In genomic region chr1:224258351-224258750, GRCh38 we compare ENCODE assay signal across 25 cellular contexts.
DNase-seq lines count a peak whose midpoint lies in the region; ATAC-seq, FAIRE-seq and TF ChIP-seq lines count a peak whose summit lies in the region.
"Had no signal": no experiment of that assay in that cellular context is flagged by ENCODE, and none has a peak within 500 bp of the region (broad histone marks: within the 10 kb centered on the region; RNA-seq: fewer than 3 reads in every experiment).

No MANE protein-coding gene starts in this region.

- CTCF ChIA-PET in SK-N-SH (lab: Yijun Ruan, JAX) = no interaction called here

- no peak overlapping the region for H3K27ac ChIP-seq in SK-N-SH (ENCODE audit: low read depth in 2 of 2, low read length in 1 of 2)
- H3K27ac ChIP-seq in brain microvascular endothelial cell = no peak overlapping the region
- H3K27ac ChIP-seq: 22Rv1, A549, BLaER1 had no signal

- H3K4me3 ChIP-seq in SK-N-SH (ENCODE audit: low read depth in 2 of 2, low read length in 1 of 2) (no peak overlapping the region), brain microvascular endothelial cell (ENCODE audit: low read depth, low read length) (no peak overlapping the region)
- H3K4me3 ChIP-seq: A549, BLaER1, GM12878 had no signal

- DNase-seq in SK-N-SH (no peak), brain microvascular endothelial cell (no peak)
- DNase-seq: BE2C; C1 segment of cervical spinal cord; CD4-positive, alpha-beta memory T cell; CD4-positive, CD25-positive, alpha-beta regulatory T cell; CD8-positive, alpha-beta memory T cell; COR-L47; DMS 273 treated with DMSO at 0.1 percent for 48 hours; DMS153; DMS53; DMS79; DND-41; EL; GDM1 had no signal

- peak; percentile 69 for FAIRE-seq in TTC549 (lab: Jason Lieb, UNC)
- FAIRE-seq: A549, GM12878, GM12892, GM18507, GM19239 had no signal

- H3K27me3 ChIP-seq in SK-N-SH (ENCODE audit: insufficient read depth) (no peaks in the 10 kb centered on the region), brain microvascular endothelial cell (replicated peaks) (no peaks in the 10 kb centered on the region)
- H3K27me3 ChIP-seq: BE2C, BLaER1 had no signal

- no peak for TF ChIP-seq EP300 in SK-N-SH (IDR thresholded peaks at IDR 0.05; ENCODE audit: borderline replicate concordance in 1 of 2, low read depth in 1 of 2, low read length in 1 of 2)

- no peaks in the 10 kb centered on the region for H3K9me3 ChIP-seq in SK-N-SH
- H3K9me3 ChIP-seq: A549, BE2C, BLaER1 had no signal

- H3K36me3 ChIP-seq in SK-N-SH (replicated peaks in 1 of 2; ENCODE audit: control insufficient read depth in 1 of 2, insufficient read depth in 2 of 2, low read length in 1 of 2) = peaks cover 0 to 27% of the 10 kb centered on the region in 2 experiments
- no peaks in the 10 kb centered on the region for H3K36me3 ChIP-seq in brain microvascular endothelial cell (replicated peaks)
- H3K36me3 ChIP-seq: BE2C had no signal

- 93% methylated on average over 1 of the region's 1 CpG for WGBS in SK-N-SH (ENCODE audit: low lambda C conversion rate)

- H3K4me1 ChIP-seq in SK-N-SH (ENCODE audit: control insufficient read depth in 1 of 2, insufficient read depth in 2 of 2, low read depth in 1 of 2, low read length in 1 of 2) = no peaks in the 10 kb centered on the region
- H3K4me1 ChIP-seq: A549, BE2C had no signal

- no peak overlapping the region for H3K4me2 ChIP-seq in SK-N-SH
- H3K4me2 ChIP-seq: A549, BLaER1 had no signal

- H3K9me2 ChIP-seq in SK-N-SH = no peaks in the 10 kb centered on the region

- no peak overlapping the region for H2AFZ ChIP-seq in SK-N-SH (ENCODE audit: low read depth)

- H4K20me1 ChIP-seq in SK-N-SH (ENCODE audit: insufficient read depth) = no peaks in the 10 kb centered on the region
- H4K20me1 ChIP-seq: BLaER1 had no signal

- POLR2A ChIA-PET in SK-N-SH (lab: Yijun Ruan, JAX) = no interaction called here

- in situ Hi-C loops in brain microvascular endothelial cell (cut with HindIII; ENCODE audit: low pct_ligation_motif_present, low sequenced_read_pairs) = no loop called here

- TF ChIP-seq CTCF in SK-N-SH (IDR thresholded peaks at IDR 0.05) (no peak), brain microvascular endothelial cell (IDR thresholded peaks at IDR 0.05; ENCODE audit: low read depth, low read length, missing control alignments) (no peak)

- no peak for TF ChIP-seq RAD21 in SK-N-SH (IDR thresholded peaks at IDR 0.05; ENCODE audit: low read length)

- H3F3A ChIP-seq in SK-N-SH (replicated peaks; ENCODE audit: insufficient read depth) = peaks cover 8% of the 10 kb centered on the region

- H3K9ac ChIP-seq in SK-N-SH = no peak overlapping the region
- H3K9ac ChIP-seq: BLaER1 had no signal

- H3K79me2 ChIP-seq in SK-N-SH (ENCODE audit: insufficient read depth) = no peaks in the 10 kb centered on the region

- no peak for ATAC-seq in SK-N-SH treated with all-trans-retinoic acid at 6 μM for 48 hours
- no peak for ATAC-seq in GM18517 (IDR thresholded peaks at IDR 0.05; ENCODE audit: unreplicated experiment)
- ATAC-seq: A549, GM12878 had no signal

TF ChIP-seq in SK-N-SH treated with all-trans-retinoic acid at 6 μM for 48 hours, 23 proteins besides CTCF, POLR2A, EP300 and RAD21:
- TF ChIP-seq TCF4 (CRISPR knock-in tag; IDR thresholded peaks at IDR 0.05; ENCODE audit: borderline replicate concordance) = no peak
- TF ChIP-seq CREB5 (CRISPR knock-in tag; IDR thresholded peaks at IDR 0.05; ENCODE audit: low read depth) = no peak
- peak; percentile 76 for TF ChIP-seq ZNF8 (CRISPR knock-in tag; IDR thresholded peaks at IDR 0.05)
- TF ChIP-seq ESRRG (CRISPR knock-in tag; IDR thresholded peaks at IDR 0.05) = no peak
- TF ChIP-seq OSR1 (CRISPR knock-in tag; IDR thresholded peaks at IDR 0.05) = no peak
- no peak for TF ChIP-seq ZNF565 (CRISPR knock-in tag; conservative IDR thresholded peaks at IDR 0.05; ENCODE audit: low read depth)
- TF ChIP-seq TSHZ2 (CRISPR knock-in tag; IDR thresholded peaks at IDR 0.05) = no peak
TF ChIP-seq in SK-N-SH treated with all-trans-retinoic acid at 6 μM for 48 hours: peak in this region for 1.

TF ChIP-seq in SK-N-SH, 30 proteins besides CTCF, POLR2A, EP300 and RAD21:
- TF ChIP-seq SIN3A (IDR thresholded peaks at IDR 0.05; ENCODE audit: borderline replicate concordance, low read depth, low read length) = no peak
- TF ChIP-seq GABPA (IDR thresholded peaks at IDR 0.05; ENCODE audit: low read depth) = no peak
- no peak for TF ChIP-seq MEF2A (IDR thresholded peaks at IDR 0.05; ENCODE audit: borderline replicate concordance, low read depth)
- TF ChIP-seq RFX5 (IDR thresholded peaks at IDR 0.05; ENCODE audit: low read length) = no peak
- no peak for TF ChIP-seq YY1 (IDR thresholded peaks at IDR 0.05; ENCODE audit: low read depth)
- no peak for TF ChIP-seq FOXM1 (IDR thresholded peaks at IDR 0.05; ENCODE audit: low read depth)
- TF ChIP-seq FOXJ3 (CRISPR knock-in tag; IDR thresholded peaks at IDR 0.05) = no peak
- no peak for TF ChIP-seq PBX3 (IDR thresholded peaks at IDR 0.05)
- TF ChIP-seq EZH2phosphoT487 (IDR thresholded peaks at IDR 0.05; ENCODE audit: borderline replicate concordance, low read depth) = no peak
- no peak for TF ChIP-seq JUND (IDR thresholded peaks at IDR 0.05)
- no peak for TF ChIP-seq ZBTB33 (IDR thresholded peaks at IDR 0.05; ENCODE audit: borderline replicate concordance, low read depth)
- no peak for TF ChIP-seq MXI1 (IDR thresholded peaks at IDR 0.05; ENCODE audit: low read depth, low read length)
- no peak for TF ChIP-seq MAX (IDR thresholded peaks at IDR 0.05; ENCODE audit: low read depth)
- TF ChIP-seq SMC3 (IDR thresholded peaks at IDR 0.05; ENCODE audit: low read depth, low read length) = no peak
